ENCODE assay signal across 13 cellular contexts in genomic region chr2:32284321-32284720, GRCh38. TPM values are rescaled to one million over a fixed set of nuclear protein-coding genes. Genes with fewer than 3 reads are reported as not detected.
DNase-seq lines count a peak whose midpoint lies in the region; ATAC-seq, FAIRE-seq and TF ChIP-seq lines count a peak whose summit lies in the region.
"Had no signal": no experiment of that assay in that cellular context is flagged by ENCODE, and none has a peak within 500 bp of the region (broad histone marks: within the 10 kb centered on the region; RNA-seq: fewer than 3 reads in every experiment).

No MANE protein-coding gene starts in this region.

- H3K4me1 ChIP-seq in keratinocyte (ENCODE audit: control insufficient read depth, extremely low read depth, insufficient read depth, low read length) (peaks cover 25% of the 10 kb centered on the region), osteoblast (ENCODE audit: insufficient read depth, low read length) (peaks cover 9% of the 10 kb centered on the region)

- H3K36me3 Mint-ChIP-seq in CD4-positive, alpha-beta T cell (ENCODE audit: low read depth) = peaks cover 61% of the 10 kb centered on the region
- peaks cover 6 to 13% of the 10 kb centered on the region in 2 donors for H3K36me3 Mint-ChIP-seq in activated naive CD4-positive, alpha-beta T cell treated with anti-CD3 and anti-CD28 coated beads, Interleukin-2, amount 50 U/mL, for 72 hours

- POLR2A ChIA-PET in CD4-positive, alpha-beta T cell (lab: Charles Lee) = no interaction called here

- DNase-seq in CD4-positive, alpha-beta T cell = no peak
- DNase-seq in GM12891 (ENCODE audit: insufficient read length, low spot score) (no peak), keratinocyte (ENCODE audit: low read depth, low spot score) (no peak), NCI-H128 (lab: John Stamatoyannopoulos, UW; ENCODE audit: unreplicated experiment) (no peak), osteoblast (ENCODE audit: insufficient read length, low spot score, missing footprints) (no peak), hippocampal formation (lab: John Stamatoyannopoulos, UW) (no peak)
- DNase-seq in activated naive CD4-positive, alpha-beta T cell treated with anti-CD3 and anti-CD28 coated beads, Interleukin-2, amount 50 U/mL, for 72 hours (ENCODE audit: low spot score in 2 of 2) = no peak
- DNase-seq: activated CD4-positive, alpha-beta T cell treated with anti-CD3 and anti-CD28 coated beads, Interleukin-2, amount 10 ng/mL, durations not matched to agents 7 days and 5 days; effector memory CD4-positive, alpha-beta T cell; NCI-H1930 had no signal

- H3K9ac ChIP-seq in keratinocyte (ENCODE audit: control insufficient read depth, extremely low read depth, insufficient read depth, low read length) = peak overlapping the region; percentile 24

- H3K27ac ChIP-seq in CD4-positive, alpha-beta T cell (ENCODE audit: low read depth, low read length) = no peak overlapping the region
- H3K27ac ChIP-seq in keratinocyte (ENCODE audit: control insufficient read depth, insufficient read depth, low read length) = peak overlapping the region; percentile 69
- H3K27ac ChIP-seq in osteoblast (ENCODE audit: low read depth, low read length) = no peak overlapping the region
- H3K27ac ChIP-seq: suprapubic skin had no signal

- FAIRE-seq in GM12891 (lab: Jason Lieb, UNC) = no peak
- peak; percentile 46 for FAIRE-seq in keratinocyte (lab: Jason Lieb, UNC)

- H3K4me1 Mint-ChIP-seq in CD4-positive, alpha-beta T cell (ENCODE audit: low read depth) = peaks cover 69% of the 10 kb centered on the region

- H3K79me2 ChIP-seq in keratinocyte (ENCODE audit: control insufficient read depth, insufficient read depth, low read length) (peaks cover 52% of the 10 kb centered on the region), osteoblast (ENCODE audit: insufficient read depth, low read length) (peaks cover 80% of the 10 kb centered on the region)

- ATAC-seq in CD4-positive, alpha-beta T cell (ENCODE audit: poor library complexity) = no peak
- ATAC-seq in activated naive CD4-positive, alpha-beta T cell treated with anti-CD3 and anti-CD28 coated beads, Interleukin-2, amount 50 U/mL, for 72 hours = peak; percentile 64 to 79
- ATAC-seq in GM21737 (IDR thresholded peaks at IDR 0.05; ENCODE audit: unreplicated experiment) = no peak

- H3K36me3 ChIP-seq in keratinocyte (ENCODE audit: control insufficient read depth in 2 of 2, extremely low read depth in 1 of 2, insufficient read depth in 2 of 2, low read length in 2 of 2) (no peaks in the 10 kb centered on the region), osteoblast (ENCODE audit: insufficient read depth, low read length) (peaks cover 4% of the 10 kb centered on the region)

- no peak for TF ChIP-seq POLR2A in GM12891 (IDR thresholded peaks at IDR 0.05; ENCODE audit: low read depth, low read length)

- H3K9me1 ChIP-seq in keratinocyte (ENCODE audit: control insufficient read depth, extremely low read depth, insufficient read depth, low read length) = no peaks in the 10 kb centered on the region

- H3K27me3 ChIP-seq in CD4-positive, alpha-beta T cell (ENCODE audit: control insufficient read depth, insufficient read depth, low read length) = no peaks in the 10 kb centered on the region
- no peaks in the 10 kb centered on the region for H3K27me3 ChIP-seq in keratinocyte (ENCODE audit: control insufficient read depth, extremely low read depth, insufficient read depth, low read length)
- H3K27me3 ChIP-seq in osteoblast (ENCODE audit: insufficient read depth, low read length) = no peaks in the 10 kb centered on the region
- H3K27me3 ChIP-seq: suprapubic skin had no signal

- H3K9me3 Mint-ChIP-seq in CD4-positive, alpha-beta T cell = no peaks in the 10 kb centered on the region
- no peaks in the 10 kb centered on the region for H3K9me3 Mint-ChIP-seq in activated naive CD4-positive, alpha-beta T cell treated with anti-CD3 and anti-CD28 coated beads, Interleukin-2, amount 50 U/mL, for 72 hours
- H3K9me3 Mint-ChIP-seq: activated CD4-positive, alpha-beta T cell treated with anti-CD3 and anti-CD28 coated beads, Interleukin-2, amount 10 ng/mL, durations not matched to agents 7 days and 5 days had no signal

- no peaks in the 10 kb centered on the region for H3K27me3 Mint-ChIP-seq in CD4-positive, alpha-beta T cell
- H3K27me3 Mint-ChIP-seq: activated CD4-positive, alpha-beta T cell treated with anti-CD3 and anti-CD28 coated beads, Interleukin-2, amount 10 ng/mL, durations not matched to agents 7 days and 5 days had no signal

- TF ChIP-seq CTCF in CD4-positive, alpha-beta T cell (IDR thresholded peaks at IDR 0.05) = no peak
- TF ChIP-seq CTCF in keratinocyte (optimal IDR thresholded peaks at IDR 0.05 in 1 of 3, IDR thresholded peaks at IDR 0.05 in 1 of 3, conservative IDR thresholded peaks at IDR 0.05 in 1 of 3; ENCODE audit: extremely low read depth in 1 of 3, insufficient read depth in 2 of 3, low read length in 3 of 3) (no peak), osteoblast (IDR thresholded peaks at IDR 0.05; ENCODE audit: extremely low read depth, low read depth, low read length) (no peak)

- peak overlapping the region; percentile 74 for H2AFZ ChIP-seq in keratinocyte (ENCODE audit: control insufficient read depth, low read length)
- H2AFZ ChIP-seq in osteoblast (ENCODE audit: low read length) = no peak overlapping the region

- H3K4me2 ChIP-seq in keratinocyte (ENCODE audit: control insufficient read depth, extremely low read depth, insufficient read depth, low read depth, low read length) (peak overlapping the region; percentile 75), osteoblast (ENCODE audit: insufficient read depth, low read length) (no peak overlapping the region)

- peak overlapping the region in 2 of 3 experiments; percentile 22 to 35 for H3K4me3 ChIP-seq in keratinocyte (ENCODE audit: control insufficient read depth in 2 of 3, extremely low read depth in 1 of 3, insufficient read depth in 2 of 3, low read depth in 1 of 3, low read length in 3 of 3)
- no peak overlapping the region for H3K4me3 ChIP-seq in osteoblast (ENCODE audit: insufficient read depth, low read length)
- H3K4me3 ChIP-seq: suprapubic skin had no signal

- CTCF ChIA-PET in CD4-positive, alpha-beta T cell (lab: Charles Lee) = no interaction called here

- intact Hi-C loops in CD4-positive, alpha-beta T cell (cut with DNase I, micrococcal nuclease) = no loop called here

- no peaks in the 10 kb centered on the region for H3K9me3 ChIP-seq in CD4-positive, alpha-beta T cell (ENCODE audit: control insufficient read depth, low read length)
- H3K9me3 ChIP-seq in keratinocyte (ENCODE audit: control insufficient read depth, low read depth, low read length) = no peaks in the 10 kb centered on the region
- no peaks in the 10 kb centered on the region for H3K9me3 ChIP-seq in osteoblast (ENCODE audit: low read depth, low read length)
- H3K9me3 ChIP-seq: suprapubic skin had no signal

- H3K4me3 Mint-ChIP-seq in CD4-positive, alpha-beta T cell = peak overlapping the region; percentile 17
- H3K4me3 Mint-ChIP-seq: activated CD4-positive, alpha-beta T cell treated with anti-CD3 and anti-CD28 coated beads, Interleukin-2, amount 10 ng/mL, durations not matched to agents 7 days and 5 days had no signal

- H4K20me1 ChIP-seq in keratinocyte (ENCODE audit: control insufficient read depth, extremely low read depth, insufficient read depth, low read length) = no peaks in the 10 kb centered on the region
- peaks cover 4% of the 10 kb centered on the region for H4K20me1 ChIP-seq in osteoblast (ENCODE audit: insufficient read depth, low read length)

- peak overlapping the region; percentile 14 for H3K27ac Mint-ChIP-seq in CD4-positive, alpha-beta T cell
- H3K27ac Mint-ChIP-seq in activated naive CD4-positive, alpha-beta T cell treated with anti-CD3 and anti-CD28 coated beads, Interleukin-2, amount 50 U/mL, for 72 hours = peak overlapping the region in 1 of 2 donors; percentile 1
- H3K27ac Mint-ChIP-seq: activated CD4-positive, alpha-beta T cell treated with anti-CD3 and anti-CD28 coated beads, Interleukin-2, amount 10 ng/mL, durations not matched to agents 7 days and 5 days had no signal

- dilution Hi-C loops in keratinocyte (cut with MboI; ENCODE audit: extremely low pct_ligation_motif_present, low sequenced_read_pairs) = no loop called here

TF ChIP-seq in GM12891, 5 proteins besides CTCF, POLR2A, EP300 and RAD21:
- TF ChIP-seq SPI1 (IDR thresholded peaks at IDR 0.05; ENCODE audit: low read depth, low read length) = 0 out of 2 replicates have a peak, but pooled peaks have one; percentile 13
- TF ChIP-seq TAF1 (IDR thresholded peaks at IDR 0.05; ENCODE audit: low read depth, low read length) = no peak

RNA-seq across cellular contexts. Expression of gene YIPF4, which starts 6.6 kb away (rescaled TPM):
- 1 to 10 TPM; 7.7 to 9.7 TPM for total RNA-seq in CD4-positive, alpha-beta T cell
- 17.4 TPM for polyA plus RNA-seq in GM12891 (2012; ENCODE audit: low read depth, missing spikeins)
- total RNA-seq in activated naive CD4-positive, alpha-beta T cell treated with anti-CD3 and anti-CD28 coated beads, Interleukin-2, amount 50 U/mL, for 72 hours = 10 to 100 TPM; 35.0 to 36.3 TPM
- 6.7 to 22.7 TPM (median 11.1 TPM) in 3 replicates for polyA plus RNA-seq in keratinocyte
- polyA plus RNA-seq in keratinocyte (2011; ENCODE audit: low read depth) = 12.1 TPM
- polyA plus RNA-seq in keratinocyte (2011; cell fraction: cytosol; rRNA removed) = 8.2 and 12.6 TPM in 2 replicates
- 7.6 and 13.8 TPM in 2 replicates for polyA plus RNA-seq in keratinocyte (2011; cell fraction: nucleus; rRNA removed)
- polyA plus RNA-seq in keratinocyte (2012; ENCODE audit: low replicate concordance) = 16.5 and 41.9 TPM in 2 replicates
- polyA minus RNA-seq in keratinocyte = 1.1 to 11.6 TPM (median 4.1 TPM) in 3 replicates
- 5.6 TPM for polyA minus RNA-seq in keratinocyte (2011; cell fraction: cytosol; rRNA and poly(A)+ RNA removed)
- 5.0 and 6.7 TPM in 2 replicates for polyA minus RNA-seq in keratinocyte (2011; cell fraction: nucleus; rRNA and poly(A)+ RNA removed)
- 18.5 and 19.4 TPM in 2 replicates for total RNA-seq in osteoblast

RNA-seq across cellular contexts. Expression of gene NLRC4, which starts 19.6 kb away (rescaled TPM):
- under 1 TPM in 1 of 2 experiments, not detected in 1; 0.11 TPM for total RNA-seq in CD4-positive, alpha-beta T cell
- polyA plus RNA-seq in GM12891 (2012; ENCODE audit: low read depth, missing spikeins) = 0.67 TPM
- under 1 TPM in 1 of 2 donors, not detected in 1; 0.08 TPM for total RNA-seq in activated naive CD4-positive, alpha-beta T cell treated with anti-CD3 and anti-CD28 coated beads, Interleukin-2, amount 50 U/mL, for 72 hours
- polyA plus RNA-seq in keratinocyte = not detected in 3 replicates
- not detected for polyA plus RNA-seq in keratinocyte (2011; ENCODE audit: low read depth)
- polyA plus RNA-seq in keratinocyte (2011; cell fraction: cytosol; rRNA removed) = not detected in 2 replicates
- polyA plus RNA-seq in keratinocyte (2011; cell fraction: nucleus; rRNA removed) = not detected in 2 replicates
- 0.07 and 0.48 TPM in 2 replicates for polyA plus RNA-seq in keratinocyte (2012; ENCODE audit: low replicate concordance)
- polyA minus RNA-seq in keratinocyte = 0.13 TPM in 1 of 3 replicates, not detected in the others
- polyA minus RNA-seq in keratinocyte (2011; cell fraction: cytosol; rRNA and poly(A)+ RNA removed) = not detected
- polyA minus RNA-seq in keratinocyte (2011; cell fraction: nucleus; rRNA and poly(A)+ RNA removed) = not detected in 2 replicates
- not detected in 2 replicates for total RNA-seq in osteoblast
- total RNA-seq: activated CD4-positive, alpha-beta T cell treated with anti-CD3 and anti-CD28 coated beads, Interleukin-2, amount 10 ng/mL, durations not matched to agents 7 days and 5 days; H4 had no signal

Comparison
In these comparisons a context has a peak if more than half of its experiments do, and no peak if none do; other contexts are left out.
1. ATAC-seq: peak in activated naive CD4-positive, alpha-beta T cell treated with anti-CD3 and anti-CD28 coated beads, Interleukin-2, amount 50 U/mL, for 72 hours (2 of 2); none in CD4-positive, alpha-beta T cell (single experiment) and GM21737 (single experiment).